Comparison of ENCODE assay signal across 15 cellular contexts in the genomic region with DNA sequence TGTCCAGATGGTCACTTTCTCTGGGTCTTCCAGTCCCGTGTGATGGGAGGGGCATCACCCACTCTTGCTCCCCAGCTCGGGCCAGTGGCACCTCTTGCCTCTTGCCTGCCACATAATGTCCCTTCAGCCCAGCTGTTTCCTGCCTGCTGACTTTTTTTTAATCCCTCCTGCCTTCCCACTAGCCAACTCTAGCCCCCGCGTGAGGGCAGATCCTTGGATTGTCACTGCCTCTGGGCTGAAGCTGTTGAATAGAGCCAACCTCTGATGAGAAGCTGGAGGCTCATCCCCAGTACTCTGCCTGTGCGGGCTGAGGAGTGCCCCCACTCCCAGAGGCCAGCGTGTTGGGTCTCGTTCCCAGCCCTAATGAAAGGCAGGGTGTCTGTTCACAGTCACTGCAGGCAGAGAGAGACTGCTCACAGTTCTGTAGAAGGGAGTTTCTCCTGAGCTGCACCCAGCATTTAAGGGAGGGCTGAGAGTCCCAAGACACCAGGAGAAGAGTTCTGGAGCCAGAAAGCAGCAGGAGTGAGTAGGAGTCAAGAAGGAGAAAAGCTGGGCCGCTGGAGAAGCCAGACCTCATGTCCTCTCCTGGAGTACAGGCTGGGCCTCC. TPM values are rescaled to one million over a fixed set of nuclear protein-coding genes. Genes with fewer than 3 reads are reported as not detected.
DNase-seq lines count a peak whose midpoint lies in the region; ATAC-seq, FAIRE-seq and TF ChIP-seq lines count a peak whose summit lies in the region.
"Had no signal": no experiment of that assay in that cellular context is flagged by ENCODE, and none has a peak within 500 bp of the region (broad histone marks: within the 10 kb centered on the region; RNA-seq: fewer than 3 reads in every experiment).

No MANE protein-coding gene starts in this region.

- intact Hi-C loops in activated CD4-positive, alpha-beta memory T cell treated with anti-CD3 and anti-CD28 coated beads for 36 hours (cut with micrococcal nuclease), result loop anchor here (5.0 kb wide), 2 partner anchors 341 to 951 kb away; a partner anchor contains a TSS

- TF ChIP-seq CTCF in astrocyte (IDR thresholded peaks at IDR 0.05; ENCODE audit: insufficient read depth, low read depth, low read length), result no peak
- TF ChIP-seq CTCF in upper lobe of left lung (IDR thresholded peaks at IDR 0.05), result no peak

- no peak overlapping the region for H2BK5ac ChIP-seq in mesenchymal stem cell (ENCODE audit: low read depth, low read length, poor library complexity, severe bottlenecking)

- no peak overlapping the region for H2BK15ac ChIP-seq in mesenchymal stem cell (ENCODE audit: low read depth, poor library complexity, severe bottlenecking)

- H4K8ac ChIP-seq in mesenchymal stem cell (ENCODE audit: low read length), result no peak overlapping the region

- H2AK5ac ChIP-seq in mesenchymal stem cell (ENCODE audit: low read length, severe bottlenecking), result peak overlapping the region; percentile 72

- FAIRE-seq in astrocyte (lab: Jason Lieb, UNC), result no peak

- peak overlapping the region; percentile 71 to 84 for H3K18ac ChIP-seq in mesenchymal stem cell (ENCODE audit: low read depth in 1 of 2, low read length in 2 of 2)

- H4K91ac ChIP-seq in mesenchymal stem cell (ENCODE audit: low read length), result peak overlapping the region; percentile 64

- 83% methylated on average over 7 of the region's 8 CpGs for WGBS in mesenchymal stem cell
- WGBS in upper lobe of left lung, 2 donors, result 78 to 82% methylated on average over 6 to 8 of the region's 8 CpGs

- H3K23ac ChIP-seq in mesenchymal stem cell (ENCODE audit: low read length in 2 of 2), result no peak overlapping the region

- peaks cover 33% of the 10 kb centered on the region for H3K4me1 ChIP-seq in astrocyte (ENCODE audit: insufficient read depth, low read length)
- peaks cover 14% of the 10 kb centered on the region for H3K4me1 ChIP-seq in mesenchymal stem cell (ENCODE audit: control insufficient read depth, insufficient read depth, low read depth, low read length)
- peaks cover 12 to 31% (median 22%) of the 10 kb centered on the region in 4 donors for H3K4me1 ChIP-seq in upper lobe of left lung
- H3K4me1 ChIP-seq: gastrocnemius medialis had no signal

- H3K4me3 ChIP-seq in astrocyte (ENCODE audit: insufficient read depth, low read depth, low read length) (no peak overlapping the region), mesenchymal stem cell (ENCODE audit: insufficient read depth in 1 of 2, low read depth in 1 of 2, low read length in 2 of 2) (no peak overlapping the region), upper lobe of left lung (no peak overlapping the region)
- H3K4me3 ChIP-seq: gastrocnemius medialis had no signal

- H3K79me1 ChIP-seq in mesenchymal stem cell (replicated peaks; ENCODE audit: low read length, poor library complexity, severe bottlenecking), result no peaks in the 10 kb centered on the region

- ATAC-seq in upper lobe of left lung (ENCODE audit: low FRiP score in 2 of 2) (no peak), GM21390 (IDR thresholded peaks at IDR 0.05; ENCODE audit: unreplicated experiment) (no peak)

- no peaks in the 10 kb centered on the region for H3K79me2 ChIP-seq in astrocyte (ENCODE audit: insufficient read depth, low read length)

- no peak overlapping the region for H2BK120ac ChIP-seq in mesenchymal stem cell (ENCODE audit: low read depth, low read length)

- H3K4me2 ChIP-seq in astrocyte (ENCODE audit: low read length) (peak overlapping the region; percentile 84), mesenchymal stem cell (ENCODE audit: low read length, poor library complexity, severe bottlenecking) (no peak overlapping the region)

- peak overlapping the region; percentile 9 to 46 for H3K4ac ChIP-seq in mesenchymal stem cell (ENCODE audit: low read depth in 1 of 2, low read length in 2 of 2)

- POLR2A ChIA-PET in activated CD4-positive, alpha-beta memory T cell treated with anti-CD3 and anti-CD28 coated beads for 36 hours (lab: Charles Lee), result interaction anchor here (2.1 kb wide), 1 partner anchor 12 kb away, joined by 9 read pairs; no protein-coding TSS in a partner anchor
- POLR2A ChIA-PET in activated CD4-positive, alpha-beta memory T cell treated with anti-CD3 and anti-CD28 coated beads, Interleukin-2, amount 10 ng/mL, durations not matched to agents 7 days and 5 days (lab: Charles Lee), result no interaction called here

- no peak overlapping the region for H3K9ac ChIP-seq in astrocyte (ENCODE audit: low read length)
- H3K9ac ChIP-seq in mesenchymal stem cell (ENCODE audit: low read length), result peak overlapping the region; percentile 87

- H2BK12ac ChIP-seq in mesenchymal stem cell (ENCODE audit: low read length in 2 of 2), result peak overlapping the region; percentile 59 to 69

- no peaks in the 10 kb centered on the region for H3K9me3 Mint-ChIP-seq in activated CD4-positive, alpha-beta memory T cell treated with anti-CD3 and anti-CD28 coated beads for 36 hours
- no peaks in the 10 kb centered on the region for H3K9me3 Mint-ChIP-seq in activated CD4-positive, alpha-beta memory T cell treated with anti-CD3 and anti-CD28 coated beads, Interleukin-2, amount 10 ng/mL, durations not matched to agents 7 days and 5 days
- peaks cover 4% of the 10 kb centered on the region for H3K9me3 Mint-ChIP-seq in astrocyte (ENCODE audit: unreplicated experiment)
- H3K9me3 Mint-ChIP-seq: activated CD4-positive, alpha-beta T cell treated with anti-CD3 and anti-CD28 coated beads, Interleukin-2, amount 10 ng/mL, durations not matched to agents 7 days and 5 days; T-helper 1 cell treated with Interleukin-12 subunit alpha and Interleukin-12 subunit beta and Interleukin-4 antibody, amounts not matched to agents 30 μg/mL and 1 μg/mL, for 36 hours had no signal

- H3K36me3 ChIP-seq in astrocyte (ENCODE audit: insufficient read depth, low read length), result no peaks in the 10 kb centered on the region
- H3K36me3 ChIP-seq in mesenchymal stem cell (ENCODE audit: control insufficient read depth in 1 of 2, insufficient read depth in 2 of 2, low read depth in 1 of 2, low read length in 2 of 2), result no peaks in the 10 kb centered on the region
- no peaks in the 10 kb centered on the region for H3K36me3 ChIP-seq in upper lobe of left lung
- H3K36me3 ChIP-seq: gastrocnemius medialis had no signal

- peaks cover 48% of the 10 kb centered on the region for H3K4me1 Mint-ChIP-seq in activated CD4-positive, alpha-beta memory T cell treated with anti-CD3 and anti-CD28 coated beads for 36 hours (ENCODE audit: low read depth)
- peaks cover 44% of the 10 kb centered on the region for H3K4me1 Mint-ChIP-seq in activated CD4-positive, alpha-beta memory T cell treated with anti-CD3 and anti-CD28 coated beads, Interleukin-2, amount 10 ng/mL, durations not matched to agents 7 days and 5 days
- peaks cover 27% of the 10 kb centered on the region for H3K4me1 Mint-ChIP-seq in astrocyte (ENCODE audit: low read depth, unreplicated experiment)

- DNase-seq in activated CD4-positive, alpha-beta memory T cell treated with anti-CD3 and anti-CD28 coated beads for 36 hours, result no peak
- DNase-seq in activated CD4-positive, alpha-beta memory T cell treated with anti-CD3 and anti-CD28 coated beads, Interleukin-2, amount 10 ng/mL, durations not matched to agents 7 days and 5 days, result no peak
- no peak for DNase-seq in astrocyte (ENCODE audit: low read depth)
- no peak for DNase-seq in mesenchymal stem cell
- no peak for DNase-seq in upper lobe of left lung
- no peak for DNase-seq in effector CD8-positive, alpha-beta T cell (lab: John Stamatoyannopoulos, UW)
- no peak for DNase-seq in NCI-H1436 (lab: John Stamatoyannopoulos, UW)
- DNase-seq: activated CD4-positive, alpha-beta T cell treated with anti-CD3 and anti-CD28 coated beads, Interleukin-2, amount 10 ng/mL, durations not matched to agents 7 days and 5 days; COR-L47; gastrocnemius medialis; NCI-H2029 treated with DMSO at 0.1 percent for 48 hours; NCI-H69 had no signal

- peaks cover 5% of the 10 kb centered on the region for H3K27me3 Mint-ChIP-seq in activated CD4-positive, alpha-beta memory T cell treated with anti-CD3 and anti-CD28 coated beads for 36 hours
- H3K27me3 Mint-ChIP-seq in activated CD4-positive, alpha-beta memory T cell treated with anti-CD3 and anti-CD28 coated beads, Interleukin-2, amount 10 ng/mL, durations not matched to agents 7 days and 5 days, result no peaks in the 10 kb centered on the region
- peaks cover 1% of the 10 kb centered on the region for H3K27me3 Mint-ChIP-seq in astrocyte (ENCODE audit: low read depth, unreplicated experiment)
- H3K27me3 Mint-ChIP-seq: activated CD4-positive, alpha-beta T cell treated with anti-CD3 and anti-CD28 coated beads, Interleukin-2, amount 10 ng/mL, durations not matched to agents 7 days and 5 days had no signal

- H3K27ac Mint-ChIP-seq in activated CD4-positive, alpha-beta memory T cell treated with anti-CD3 and anti-CD28 coated beads for 36 hours, result peak overlapping the region; percentile 99
- H3K27ac Mint-ChIP-seq in activated CD4-positive, alpha-beta memory T cell treated with anti-CD3 and anti-CD28 coated beads, Interleukin-2, amount 10 ng/mL, durations not matched to agents 7 days and 5 days, result no peak overlapping the region
- peak overlapping the region; percentile 18 for H3K27ac Mint-ChIP-seq in astrocyte (ENCODE audit: unreplicated experiment)
- H3K27ac Mint-ChIP-seq: activated CD4-positive, alpha-beta T cell treated with anti-CD3 and anti-CD28 coated beads, Interleukin-2, amount 10 ng/mL, durations not matched to agents 7 days and 5 days had no signal

- no peak for TF ChIP-seq EP300 in upper lobe of left lung (IDR thresholded peaks at IDR 0.05)

- no peak overlapping the region for H3K14ac ChIP-seq in mesenchymal stem cell (ENCODE audit: low read length in 2 of 2)

- no peak for TF ChIP-seq POLR2A in upper lobe of left lung (IDR thresholded peaks at IDR 0.05)

- no peaks in the 10 kb centered on the region for H3K36me3 Mint-ChIP-seq in activated CD4-positive, alpha-beta memory T cell treated with anti-CD3 and anti-CD28 coated beads for 36 hours
- no peaks in the 10 kb centered on the region for H3K36me3 Mint-ChIP-seq in activated CD4-positive, alpha-beta memory T cell treated with anti-CD3 and anti-CD28 coated beads, Interleukin-2, amount 10 ng/mL, durations not matched to agents 7 days and 5 days (ENCODE audit: low read depth)
- H3K36me3 Mint-ChIP-seq in astrocyte (ENCODE audit: low read depth, unreplicated experiment), result peaks cover 2% of the 10 kb centered on the region

- H2AFZ ChIP-seq in astrocyte (ENCODE audit: low read depth, low read length) (no peak overlapping the region), mesenchymal stem cell (ENCODE audit: low read depth, low read length) (no peak overlapping the region)

- H3K27ac ChIP-seq in astrocyte (ENCODE audit: low read depth, low read length) (peak overlapping the region; percentile 79), mesenchymal stem cell (ENCODE audit: low read length, poor library complexity, severe bottlenecking) (no peak overlapping the region), upper lobe of left lung (peak overlapping the region; percentile 77 to 85 (median 85))
- H3K27ac ChIP-seq: gastrocnemius medialis had no signal

- H3K9me3 ChIP-seq in astrocyte (ENCODE audit: insufficient read depth, low read depth, low read length) (no peaks in the 10 kb centered on the region), mesenchymal stem cell (ENCODE audit: control insufficient read depth, low read length) (no peaks in the 10 kb centered on the region), upper lobe of left lung (no peaks in the 10 kb centered on the region)
- H3K9me3 ChIP-seq: gastrocnemius medialis had no signal

- CTCF ChIA-PET in activated CD4-positive, alpha-beta memory T cell treated with anti-CD3 and anti-CD28 coated beads for 36 hours (lab: Charles Lee), result interaction anchor here (1.1 to 2.9 kb wide), 4 partner anchors 10 to 291 kb away, joined by 3 to 15 read pairs (median 10); no protein-coding TSS in a partner anchor
- CTCF ChIA-PET in activated CD4-positive, alpha-beta memory T cell treated with anti-CD3 and anti-CD28 coated beads, Interleukin-2, amount 10 ng/mL, durations not matched to agents 7 days and 5 days (lab: Charles Lee), result interaction anchor here (1.9 kb wide), 1 partner anchor 291 kb away, joined by 6 read pairs; no protein-coding TSS in a partner anchor

- no peak overlapping the region for H3K4me3 Mint-ChIP-seq in activated CD4-positive, alpha-beta memory T cell treated with anti-CD3 and anti-CD28 coated beads for 36 hours
- no peak overlapping the region for H3K4me3 Mint-ChIP-seq in activated CD4-positive, alpha-beta memory T cell treated with anti-CD3 and anti-CD28 coated beads, Interleukin-2, amount 10 ng/mL, durations not matched to agents 7 days and 5 days
- H3K4me3 Mint-ChIP-seq in astrocyte (ENCODE audit: unreplicated experiment), result no peak overlapping the region
- H3K4me3 Mint-ChIP-seq: activated CD4-positive, alpha-beta T cell treated with anti-CD3 and anti-CD28 coated beads, Interleukin-2, amount 10 ng/mL, durations not matched to agents 7 days and 5 days; T-helper 1 cell treated with Interleukin-12 subunit alpha and Interleukin-12 subunit beta and Interleukin-4 antibody, amounts not matched to agents 30 μg/mL and 1 μg/mL, for 36 hours had no signal

- no peaks in the 10 kb centered on the region for H4K20me1 ChIP-seq in astrocyte (ENCODE audit: insufficient read depth, low read length)

- H3K27me3 ChIP-seq in astrocyte (ENCODE audit: insufficient read depth, low read length) (no peaks in the 10 kb centered on the region), mesenchymal stem cell (ENCODE audit: control insufficient read depth in 1 of 2, insufficient read depth in 1 of 2, low read length in 2 of 2) (no peaks in the 10 kb centered on the region), upper lobe of left lung (no peaks in the 10 kb centered on the region)
- H3K27me3 ChIP-seq: gastrocnemius medialis had no signal

RNA-seq across cellular contexts. Expression of a gene that starts 30.1 kb away (rescaled TPM):
- total RNA-seq in activated CD4-positive, alpha-beta memory T cell treated with anti-CD3 and anti-CD28 coated beads for 36 hours, result under 1 TPM; 0.36 to 0.50 TPM
- not detected for total RNA-seq in activated CD4-positive, alpha-beta memory T cell treated with anti-CD3 and anti-CD28 coated beads, Interleukin-2, amount 10 ng/mL, durations not matched to agents 7 days and 5 days
- total RNA-seq in astrocyte (2.0 and 2.9 TPM in 2 replicates), upper lobe of left lung (10 to 100 TPM in 1 of 6 donors, 1 to 10 TPM in 5; 1.6 to 10.5 (median 5.2) TPM)
- polyA plus RNA-seq in mesenchymal stem cell (2013, experiment 1 of 2), result 6.6 TPM
- 6.6 TPM for polyA plus RNA-seq in mesenchymal stem cell (2013, experiment 2 of 2)
- total RNA-seq: activated CD4-positive, alpha-beta T cell treated with anti-CD3 and anti-CD28 coated beads, Interleukin-2, amount 10 ng/mL, durations not matched to agents 7 days and 5 days; RPMI7951 had no signal
